ENCODE assay signal across 18 cellular contexts in genomic region chr4:2306773-2307410, GRCh38.
"Had no signal": no experiment of that assay in that cellular context is flagged by ENCODE, and none has a peak within 500 bp of the region (broad histone marks: within the 10 kb centered on the region; RNA-seq: fewer than 3 reads in every experiment).

No MANE protein-coding gene starts in this region.

- H3K36me3 ChIP-seq: right lobe of liver, uterus had no signal

- H3K27ac ChIP-seq: epithelial cell of prostate, left ventricle myocardium inferior, right lobe of liver, uterus had no signal

- DNase-seq: activated CD4-positive, alpha-beta T cell treated with anti-CD3 and anti-CD28 coated beads, Interleukin-2, amount 50 U/mL, for 1 hour; activated CD8-positive, alpha-beta T cell treated with anti-CD3 and anti-CD28 coated beads for 36 hours; activated naive CD4-positive, alpha-beta T cell; activated T-cell treated with anti-CD3 and anti-CD28 coated beads, Interleukin-2, amount 50 U/mL, for 4 hours; anterior cingulate cortex; dermis blood vessel endothelial cell; effector CD4-positive, alpha-beta T cell; left ventricle myocardium inferior; mucosa of descending colon; right lobe of liver; stimulated activated CD4-positive, alpha-beta T cell treated with anti-CD3 and anti-CD28 coated beads, Interleukin-12 subunit alpha, Interleukin-12 subunit beta, amount 100 ng/mL, for 4 hours; stimulated activated CD4-positive, alpha-beta T cell treated with anti-CD3 and anti-CD28 coated beads, Interleukin-4, amount 100 ng/mL, for 1 hour; T-helper 2 cell; uterus had no signal

- H3K4me1 ChIP-seq: left ventricle myocardium inferior, right lobe of liver, uterus had no signal

- ATAC-seq: activated CD8-positive, alpha-beta T cell treated with anti-CD3 and anti-CD28 coated beads for 36 hours; activated T-cell treated with anti-CD3 and anti-CD28 coated beads, Interleukin-2, amount 50 U/mL, for 4 hours; activated T-helper 17 cell treated with anti-CD3 and anti-CD28 coated beads, Interleukin-2, amount 50 U/mL, for 72 hours; natural killer cell treated with Interleukin-12 subunit alpha and Interleukin-12 subunit beta and Interleukin-15 and Interleukin-18, amount 100 ng/mL, for 72 hours; WTC11 had no signal

- H3K4me3 ChIP-seq: left ventricle myocardium inferior, mucosa of descending colon, right lobe of liver, uterus had no signal

- H3K9me3 ChIP-seq: right lobe of liver had no signal
